In the genomic region with DNA sequence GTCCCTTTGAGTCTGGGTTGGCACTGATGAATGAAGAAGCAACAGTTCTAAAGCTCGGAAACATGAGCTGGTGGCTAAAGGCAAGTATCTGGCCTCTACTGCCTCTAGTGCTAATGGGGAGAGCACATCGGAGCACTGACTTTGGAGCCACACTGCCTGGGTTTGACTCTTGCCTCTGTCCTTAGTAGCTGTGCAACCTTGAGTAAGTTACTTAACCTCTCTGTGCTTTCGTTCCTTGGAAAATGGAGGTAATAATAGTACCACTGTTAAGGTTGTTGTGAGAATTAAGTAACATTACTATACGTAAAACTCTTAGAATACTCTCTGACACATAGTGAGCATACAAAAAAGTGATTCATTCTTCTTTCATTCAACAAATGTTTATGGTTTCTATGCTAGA, we compare ENCODE assay signal across 8 cellular contexts.
"Had no signal": no experiment of that assay in that cellular context is flagged by ENCODE, and none has a peak within 500 bp of the region (broad histone marks: within the 10 kb centered on the region; RNA-seq: fewer than 3 reads in every experiment).

No MANE protein-coding gene starts in this region.

- H3K9ac ChIP-seq: GM23248 had no signal

- DNase-seq: GM23248, GOT3, H9, Kasumi-1, KG1 had no signal

- FAIRE-seq: H54, HTR-8/SVneo had no signal

- H3K27ac ChIP-seq: GM23248 had no signal

- H2AFZ ChIP-seq: GM23248 had no signal

- ATAC-seq: HCT116 had no signal

- H3K4me3 ChIP-seq: GM23248 had no signal
